8 cellular contexts compared by ENCODE assay signal in genomic region chr6:37860226-37860839, GRCh38. TPM values are rescaled to one million over a fixed set of nuclear protein-coding genes. Genes with fewer than 3 reads are reported as not detected.
A peak's percentile ranks its signal among the peaks of the same experiment; 100 is the strongest.
DNase-seq lines count a peak whose midpoint lies in the region; ATAC-seq lines count a peak whose summit lies in the region.

No MANE protein-coding gene starts in this region.

- ATAC-seq in HG02623 (IDR thresholded peaks at IDR 0.05; ENCODE audit: unreplicated experiment), result no peak

- H3K4me1 Mint-ChIP-seq in activated CD4-positive, alpha-beta T cell treated with anti-CD3 and anti-CD28 coated beads, Interleukin-2, amount 10 ng/mL, durations not matched to agents 7 days and 5 days, result peaks cover 37% of the 10 kb centered on the region
- H3K4me1 Mint-ChIP-seq in activated T-helper 1 cell treated with anti-CD3 and anti-CD28 coated beads, Interleukin-12 subunit alpha, Interleukin-12 subunit beta, Interleukin-2, Interleukin-4 antibody, amounts not matched to agents 30 ng/mL and 10 ng/mL and 1 ng/mL, durations not matched to agents 14 hours and 24 hours and 36 hours (ENCODE audit: low read depth), result peaks cover 49% of the 10 kb centered on the region

- H3K36me3 Mint-ChIP-seq in activated CD4-positive, alpha-beta T cell treated with anti-CD3 and anti-CD28 coated beads, Interleukin-2, amount 10 ng/mL, durations not matched to agents 7 days and 5 days (ENCODE audit: low read depth), result peaks cover 3% of the 10 kb centered on the region
- peaks cover 6% of the 10 kb centered on the region for H3K36me3 Mint-ChIP-seq in activated T-helper 1 cell treated with anti-CD3 and anti-CD28 coated beads, Interleukin-12 subunit alpha, Interleukin-12 subunit beta, Interleukin-2, Interleukin-4 antibody, amounts not matched to agents 30 ng/mL and 10 ng/mL and 1 ng/mL, durations not matched to agents 14 hours and 24 hours and 36 hours (ENCODE audit: low read depth)

- DNase-seq in NCI-H345 (lab: John Stamatoyannopoulos, UW) (peak; percentile 18), NCI-H345 treated with DMSO at 0.1 percent for 48 hours (lab: John Stamatoyannopoulos, UW; ENCODE audit: unreplicated experiment) (no peak), iris pigment epithelial cell (ENCODE audit: low read depth) (peak; percentile 52), D341Med (ENCODE audit: low spot score) (no peak)
- DNase-seq in Jurkat, Clone E6-1 (ENCODE audit: low read depth, low spot score), result peak; percentile 29
- DNase-seq in activated CD4-positive, alpha-beta T cell treated with anti-CD3 and anti-CD28 coated beads, Interleukin-2, amount 10 ng/mL, durations not matched to agents 7 days and 5 days, result peak; percentile 24
- no peak for DNase-seq in activated T-helper 1 cell treated with anti-CD3 and anti-CD28 coated beads, Interleukin-12 subunit alpha, Interleukin-12 subunit beta, Interleukin-2, Interleukin-4 antibody, amounts not matched to agents 30 ng/mL and 10 ng/mL and 1 ng/mL, durations not matched to agents 14 hours and 24 hours and 36 hours (ENCODE audit: low spot score)

- CTCF ChIA-PET in activated CD4-positive, alpha-beta T cell treated with anti-CD3 and anti-CD28 coated beads, Interleukin-2, amount 10 ng/mL, durations not matched to agents 7 days and 5 days (lab: Charles Lee), result interaction anchor here (0.6 kb wide), 1 partner anchor 17 kb away, joined by 3 read pairs; no protein-coding TSS in a partner anchor

- POLR2A ChIA-PET in activated CD4-positive, alpha-beta T cell treated with anti-CD3 and anti-CD28 coated beads, Interleukin-2, amount 10 ng/mL, durations not matched to agents 7 days and 5 days (lab: Charles Lee), result no interaction called here

- H3K9me3 Mint-ChIP-seq in activated CD4-positive, alpha-beta T cell treated with anti-CD3 and anti-CD28 coated beads, Interleukin-2, amount 10 ng/mL, durations not matched to agents 7 days and 5 days, result no peaks in the 10 kb centered on the region
- no peaks in the 10 kb centered on the region for H3K9me3 Mint-ChIP-seq in activated T-helper 1 cell treated with anti-CD3 and anti-CD28 coated beads, Interleukin-12 subunit alpha, Interleukin-12 subunit beta, Interleukin-2, Interleukin-4 antibody, amounts not matched to agents 30 ng/mL and 10 ng/mL and 1 ng/mL, durations not matched to agents 14 hours and 24 hours and 36 hours

- H3K4me3 Mint-ChIP-seq in activated CD4-positive, alpha-beta T cell treated with anti-CD3 and anti-CD28 coated beads, Interleukin-2, amount 10 ng/mL, durations not matched to agents 7 days and 5 days, result no peak overlapping the region
- no peak overlapping the region for H3K4me3 Mint-ChIP-seq in activated T-helper 1 cell treated with anti-CD3 and anti-CD28 coated beads, Interleukin-12 subunit alpha, Interleukin-12 subunit beta, Interleukin-2, Interleukin-4 antibody, amounts not matched to agents 30 ng/mL and 10 ng/mL and 1 ng/mL, durations not matched to agents 14 hours and 24 hours and 36 hours

- H3K27me3 Mint-ChIP-seq in activated CD4-positive, alpha-beta T cell treated with anti-CD3 and anti-CD28 coated beads, Interleukin-2, amount 10 ng/mL, durations not matched to agents 7 days and 5 days, result no peaks in the 10 kb centered on the region
- H3K27me3 Mint-ChIP-seq in activated T-helper 1 cell treated with anti-CD3 and anti-CD28 coated beads, Interleukin-12 subunit alpha, Interleukin-12 subunit beta, Interleukin-2, Interleukin-4 antibody, amounts not matched to agents 30 ng/mL and 10 ng/mL and 1 ng/mL, durations not matched to agents 14 hours and 24 hours and 36 hours (ENCODE audit: insufficient read depth), result no peaks in the 10 kb centered on the region

- no peak overlapping the region for H3K4me3 ChIP-seq in Jurkat, Clone E6-1 (ENCODE audit: low read length)

- no peak overlapping the region for H3K27ac Mint-ChIP-seq in activated CD4-positive, alpha-beta T cell treated with anti-CD3 and anti-CD28 coated beads, Interleukin-2, amount 10 ng/mL, durations not matched to agents 7 days and 5 days
- no peak overlapping the region for H3K27ac Mint-ChIP-seq in activated T-helper 1 cell treated with anti-CD3 and anti-CD28 coated beads, Interleukin-12 subunit alpha, Interleukin-12 subunit beta, Interleukin-2, Interleukin-4 antibody, amounts not matched to agents 30 ng/mL and 10 ng/mL and 1 ng/mL, durations not matched to agents 14 hours and 24 hours and 36 hours

- intact Hi-C loops in activated T-helper 1 cell treated with anti-CD3 and anti-CD28 coated beads, Interleukin-12 subunit alpha, Interleukin-12 subunit beta, Interleukin-2, Interleukin-4 antibody, amounts not matched to agents 30 ng/mL and 10 ng/mL and 1 ng/mL, durations not matched to agents 14 hours and 24 hours and 36 hours (cut with micrococcal nuclease), result no loop called here

RNA-seq across cellular contexts. Expression of gene ZFAND3, which starts 40.8 kb away (rescaled TPM):
- 30.8 TPM for polyA plus RNA-seq in Jurkat, Clone E6-1 (2012; ENCODE audit: insufficient read depth, insufficient read length)
- 10 to 100 TPM; 27.4 to 34.7 TPM for total RNA-seq in activated CD4-positive, alpha-beta T cell treated with anti-CD3 and anti-CD28 coated beads, Interleukin-2, amount 10 ng/mL, durations not matched to agents 7 days and 5 days
- total RNA-seq in activated T-helper 1 cell treated with anti-CD3 and anti-CD28 coated beads, Interleukin-12 subunit alpha, Interleukin-12 subunit beta, Interleukin-2, Interleukin-4 antibody, amounts not matched to agents 30 ng/mL and 10 ng/mL and 1 ng/mL, durations not matched to agents 14 hours and 24 hours and 36 hours, result 36.9 and 44.1 TPM in 2 replicates

Comparison
In these comparisons a context has a peak if more than half of its experiments do, and no peak if none do; other contexts are left out.
1. DNase-seq: peak in NCI-H345 (single experiment), Jurkat, Clone E6-1 (single experiment), activated CD4-positive, alpha-beta T cell treated with anti-CD3 and anti-CD28 coated beads, Interleukin-2, amount 10 ng/mL, durations not matched to agents 7 days and 5 days (single experiment) and iris pigment epithelial cell (single experiment); none in NCI-H345 treated with DMSO at 0.1 percent for 48 hours (single experiment), activated T-helper 1 cell treated with anti-CD3 and anti-CD28 coated beads, Interleukin-12 subunit alpha, Interleukin-12 subunit beta, Interleukin-2, Interleukin-4 antibody, amounts not matched to agents 30 ng/mL and 10 ng/mL and 1 ng/mL, durations not matched to agents 14 hours and 24 hours and 36 hours (single experiment) and D341Med (single experiment).